In the genomic region with DNA sequence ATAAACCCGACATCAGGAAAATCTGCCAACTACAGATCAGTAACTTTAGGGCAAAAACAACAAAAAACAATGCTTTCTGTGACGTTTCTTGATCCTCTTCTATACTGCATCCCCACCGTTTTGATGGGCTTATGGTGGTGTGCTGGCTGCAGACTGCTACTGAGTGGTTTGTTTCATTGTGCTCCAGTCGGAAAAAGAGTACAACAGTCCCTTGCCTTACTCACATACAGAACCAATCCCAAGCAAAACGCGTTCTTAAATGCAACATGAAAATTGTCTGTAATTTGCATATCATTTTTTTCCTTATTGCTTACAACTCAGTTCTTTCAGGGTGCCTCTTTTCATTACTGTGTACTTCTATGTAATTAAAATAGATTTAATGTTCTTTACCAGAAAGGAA, we compare ENCODE assay signal across 8 cellular contexts. TPM values are rescaled to one million over a fixed set of nuclear protein-coding genes. Genes with fewer than 3 reads are reported as not detected.
DNase-seq lines count a peak whose midpoint lies in the region; ATAC-seq and TF ChIP-seq lines count a peak whose summit lies in the region.

No MANE protein-coding gene starts in this region.

- H3K9me3 Mint-ChIP-seq in activated CD8-positive, alpha-beta T cell treated with anti-CD3 and anti-CD28 coated beads, Interleukin-2, amount 10 ng/mL, durations not matched to agents 7 days and 5 days (ENCODE audit: insufficient read depth): no peaks in the 10 kb centered on the region
- no peaks in the 10 kb centered on the region for H3K9me3 Mint-ChIP-seq in stimulated activated effector memory CD8-positive, alpha-beta T cell treated with anti-CD3 and anti-CD28 coated beads, Interleukin-12 subunit alpha, Interleukin-12 subunit beta, amount 100 ng/mL, for 72 hours

- intact Hi-C loops in heart left ventricle (cut with DNase I): loop anchor here in 9 of 10 donors (2.0 to 10.0 kb wide), 14 partner anchors 56 to 243 kb away; no protein-coding TSS in a partner anchor
- intact Hi-C loops in cardiac septum (cut with DNase I): loop anchor here (5.0 kb wide), 4 partner anchors 56 to 241 kb away; no protein-coding TSS in a partner anchor

- H3K27ac Mint-ChIP-seq in activated CD8-positive, alpha-beta T cell treated with anti-CD3 and anti-CD28 coated beads, Interleukin-2, amount 10 ng/mL, durations not matched to agents 7 days and 5 days: peak overlapping the region; percentile 95
- peak overlapping the region; percentile 98 for H3K27ac Mint-ChIP-seq in stimulated activated effector memory CD8-positive, alpha-beta T cell treated with anti-CD3 and anti-CD28 coated beads, Interleukin-12 subunit alpha, Interleukin-12 subunit beta, amount 100 ng/mL, for 72 hours

- no peak for TF ChIP-seq POLR2A in heart left ventricle (IDR thresholded peaks at IDR 0.05)

- H2AFZ ChIP-seq in hepatocyte: no peak overlapping the region

- H4K20me1 ChIP-seq in hepatocyte (ENCODE audit: insufficient read depth, poor library complexity, severe bottlenecking): peaks cover under 1% of the 10 kb centered on the region

- peaks cover 65% of the 10 kb centered on the region for H3K79me2 ChIP-seq in hepatocyte

- H3K4me3 ChIP-seq in heart left ventricle: peak overlapping the region; percentile 55 to 94 (median 85)
- H3K4me3 ChIP-seq in hepatocyte: peak overlapping the region; percentile 81

- peak overlapping the region; percentile 83 for H3K4me3 Mint-ChIP-seq in activated CD8-positive, alpha-beta T cell treated with anti-CD3 and anti-CD28 coated beads, Interleukin-2, amount 10 ng/mL, durations not matched to agents 7 days and 5 days
- H3K4me3 Mint-ChIP-seq in stimulated activated effector memory CD8-positive, alpha-beta T cell treated with anti-CD3 and anti-CD28 coated beads, Interleukin-12 subunit alpha, Interleukin-12 subunit beta, amount 100 ng/mL, for 72 hours: peak overlapping the region; percentile 87

- CTCF ChIA-PET in activated CD8-positive, alpha-beta T cell treated with anti-CD3 and anti-CD28 coated beads, Interleukin-2, amount 10 ng/mL, durations not matched to agents 7 days and 5 days (lab: Charles Lee): no interaction called here

- 6 to 10% (median 9%) methylated on average over 6 of the region's 6 CpGs for WGBS in heart left ventricle, 4 donors
- 42% methylated on average over 6 of the region's 6 CpGs for WGBS in hepatocyte (ENCODE audit: low lambda C conversion rate, missing lambda C conversion rate)

- no peaks in the 10 kb centered on the region for H3K9me3 ChIP-seq in heart left ventricle
- H3K9me3 ChIP-seq in hepatocyte (ENCODE audit: low read depth): no peaks in the 10 kb centered on the region

- peaks cover 5% of the 10 kb centered on the region for H3K27me3 Mint-ChIP-seq in activated CD8-positive, alpha-beta T cell treated with anti-CD3 and anti-CD28 coated beads, Interleukin-2, amount 10 ng/mL, durations not matched to agents 7 days and 5 days (ENCODE audit: low read depth)

- H3K36me3 ChIP-seq in heart left ventricle (no peaks in the 10 kb centered on the region), hepatocyte (replicated peaks; ENCODE audit: insufficient read depth, low read depth) (no peaks in the 10 kb centered on the region)

- H3K27me3 ChIP-seq in heart left ventricle (no peaks in the 10 kb centered on the region), hepatocyte (no peaks in the 10 kb centered on the region)

- H3K9me2 ChIP-seq in hepatocyte (replicated peaks; ENCODE audit: insufficient read depth): no peaks in the 10 kb centered on the region

- no peak for DNase-seq in heart left ventricle
- DNase-seq in cardiac septum (ENCODE audit: low spot score): no peak
- DNase-seq in activated CD8-positive, alpha-beta T cell treated with anti-CD3 and anti-CD28 coated beads, Interleukin-2, amount 10 ng/mL, durations not matched to agents 7 days and 5 days: no peak
- DNase-seq in hepatocyte (ENCODE audit: low spot score): no peak
- DNase-seq in stimulated activated effector memory CD8-positive, alpha-beta T cell treated with anti-CD3 and anti-CD28 coated beads, Interleukin-12 subunit alpha, Interleukin-12 subunit beta, amount 100 ng/mL, for 72 hours (ENCODE audit: low spot score in 2 of 2): no peak
- DNase-seq in HuH-7 (ENCODE audit: low spot score): no peak

- ATAC-seq in heart left ventricle (peak in 1 of 4 donors; percentile 52), GM21515 (IDR thresholded peaks at IDR 0.05; ENCODE audit: unreplicated experiment) (no peak), GM21786 (IDR thresholded peaks at IDR 0.05; ENCODE audit: unreplicated experiment) (no peak)
- ATAC-seq in activated CD8-positive, alpha-beta T cell treated with anti-CD3 and anti-CD28 coated beads, Interleukin-2, amount 10 ng/mL, durations not matched to agents 7 days and 5 days: no peak
- ATAC-seq in stimulated activated effector memory CD8-positive, alpha-beta T cell treated with anti-CD3 and anti-CD28 coated beads, Interleukin-12 subunit alpha, Interleukin-12 subunit beta, amount 100 ng/mL, for 72 hours: no peak

- H3K27ac ChIP-seq in heart left ventricle: peak overlapping the region in 11 of 12 donors; percentile 89 to 100 (median 98)
- H3K27ac ChIP-seq in hepatocyte: peak overlapping the region; percentile 97

- peaks cover 49% of the 10 kb centered on the region for H3K4me1 Mint-ChIP-seq in activated CD8-positive, alpha-beta T cell treated with anti-CD3 and anti-CD28 coated beads, Interleukin-2, amount 10 ng/mL, durations not matched to agents 7 days and 5 days (ENCODE audit: low read depth)
- peaks cover 61% of the 10 kb centered on the region for H3K4me1 Mint-ChIP-seq in stimulated activated effector memory CD8-positive, alpha-beta T cell treated with anti-CD3 and anti-CD28 coated beads, Interleukin-12 subunit alpha, Interleukin-12 subunit beta, amount 100 ng/mL, for 72 hours

- H3K4me1 ChIP-seq in heart left ventricle (peaks cover 0 to 62% (median 41%) of the 10 kb centered on the region in 12 donors), hepatocyte (ENCODE audit: insufficient read depth) (peaks cover 10% of the 10 kb centered on the region)

- TF ChIP-seq CTCF in heart left ventricle (IDR thresholded peaks at IDR 0.05) (no peak), hepatocyte (IDR thresholded peaks at IDR 0.05; ENCODE audit: poor library complexity) (no peak)

- H3K4me2 ChIP-seq in hepatocyte: peak overlapping the region; percentile 79

- H3K36me3 Mint-ChIP-seq in activated CD8-positive, alpha-beta T cell treated with anti-CD3 and anti-CD28 coated beads, Interleukin-2, amount 10 ng/mL, durations not matched to agents 7 days and 5 days (ENCODE audit: low read depth): peaks cover 5% of the 10 kb centered on the region
- H3K36me3 Mint-ChIP-seq in stimulated activated effector memory CD8-positive, alpha-beta T cell treated with anti-CD3 and anti-CD28 coated beads, Interleukin-12 subunit alpha, Interleukin-12 subunit beta, amount 100 ng/mL, for 72 hours: peaks cover 64% of the 10 kb centered on the region

- POLR2A ChIA-PET in activated CD8-positive, alpha-beta T cell treated with anti-CD3 and anti-CD28 coated beads, Interleukin-2, amount 10 ng/mL, durations not matched to agents 7 days and 5 days (lab: Charles Lee): no interaction called here

RNA-seq across cellular contexts. Expression of a gene that starts 2.3 kb away (rescaled TPM):
- total RNA-seq in heart left ventricle (10 to 100 TPM in 8 of 9 donors, 1 to 10 TPM in 1; 7.1 to 37.3 (median 14.4) TPM), cardiac septum (18.4 TPM), hepatocyte (8.0 and 8.8 TPM in 2 replicates)
- polyA plus RNA-seq in heart left ventricle (1 to 10 TPM; 3.9 to 4.3 TPM), hepatocyte (9.7 and 11.9 TPM in 2 replicates)
- total RNA-seq in activated CD8-positive, alpha-beta T cell treated with anti-CD3 and anti-CD28 coated beads, Interleukin-2, amount 10 ng/mL, durations not matched to agents 7 days and 5 days: 10 to 100 TPM; 22.1 to 26.1 TPM
